Comparison of ENCODE assay signal across 15 cellular contexts in the genomic region with DNA sequence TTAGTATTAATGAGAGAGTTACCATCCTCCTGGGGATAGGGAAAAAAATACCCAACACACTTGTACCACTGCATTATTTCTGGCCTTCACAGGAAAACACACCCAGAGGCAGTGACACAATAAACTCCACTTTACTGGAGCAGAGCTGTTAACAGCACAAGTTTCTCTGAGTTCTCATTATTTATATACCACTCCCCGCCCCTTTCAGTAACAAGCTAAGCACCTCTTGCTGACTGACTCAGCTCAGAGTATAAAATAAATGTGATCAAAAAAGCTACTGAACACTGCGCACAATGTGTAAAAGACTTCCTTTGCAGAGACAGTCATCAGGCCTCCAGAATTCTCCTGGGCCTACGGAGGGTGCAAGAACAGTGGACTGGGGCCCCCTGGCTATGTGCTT. TPM values are rescaled to one million over a fixed set of nuclear protein-coding genes. Genes with fewer than 3 reads are reported as not detected.
A peak's percentile ranks its signal among the peaks of the same experiment; 100 is the strongest.
DNase-seq lines count a peak whose midpoint lies in the region; ATAC-seq and TF ChIP-seq lines count a peak whose summit lies in the region.
"Had no signal": no experiment of that assay in that cellular context is flagged by ENCODE, and none has a peak within 500 bp of the region (broad histone marks: within the 10 kb centered on the region; RNA-seq: fewer than 3 reads in every experiment).

No MANE protein-coding gene starts in this region.

- H3K27me3 ChIP-seq in mucosa of rectum (ENCODE audit: control insufficient read depth in 2 of 2, insufficient read depth in 2 of 2, low read length in 2 of 2) (no peaks in the 10 kb centered on the region), thoracic aorta (replicated peaks; ENCODE audit: insufficient read depth) (no peaks in the 10 kb centered on the region), foreskin keratinocyte (no peaks in the 10 kb centered on the region)
- H3K27me3 ChIP-seq: ovary had no signal

- H3K27ac Mint-ChIP-seq in activated T-cell treated with anti-CD3 and anti-CD28 coated beads, Interleukin-2, amount 50 U/mL, for 72 hours: peak overlapping the region; percentile 64
- peak overlapping the region; percentile 57 to 64 for H3K27ac Mint-ChIP-seq in effector memory CD8-positive, alpha-beta T cell
- H3K27ac Mint-ChIP-seq: activated T-helper 2 cell treated with anti-CD3 and anti-CD28 coated beads, Interferon-gamma antibody, Interleukin-2, Interleukin-4, amounts not matched to agents 10 μg/mL and 5 μg/mL and 100 μg/mL, durations not matched to agents 14 hours and 24 hours and 36 hours; dendritic cell treated with granulocyte-macrophage colony-stimulating factor and Interleukin-4, amounts not matched to agents 40 ng/mL and 50 ng/mL, for 4 days had no signal

- no peaks in the 10 kb centered on the region for H3K27me3 Mint-ChIP-seq in activated T-cell treated with anti-CD3 and anti-CD28 coated beads, Interleukin-2, amount 50 U/mL, for 72 hours (ENCODE audit: low read depth)
- no peaks in the 10 kb centered on the region for H3K27me3 Mint-ChIP-seq in effector memory CD8-positive, alpha-beta T cell
- H3K27me3 Mint-ChIP-seq: dendritic cell treated with granulocyte-macrophage colony-stimulating factor and Interleukin-4, amounts not matched to agents 40 ng/mL and 50 ng/mL, for 4 days had no signal

- TF ChIP-seq CTCF in thoracic aorta (IDR thresholded peaks at IDR 0.05): no peak
- TF ChIP-seq CTCF in foreskin keratinocyte (conservative IDR thresholded peaks at IDR 0.05): no peak

- no peaks in the 10 kb centered on the region for H3K9me3 Mint-ChIP-seq in activated T-cell treated with anti-CD3 and anti-CD28 coated beads, Interleukin-2, amount 50 U/mL, for 72 hours
- no peaks in the 10 kb centered on the region for H3K9me3 Mint-ChIP-seq in effector memory CD8-positive, alpha-beta T cell
- H3K9me3 Mint-ChIP-seq: activated T-helper 2 cell treated with anti-CD3 and anti-CD28 coated beads, Interferon-gamma antibody, Interleukin-2, Interleukin-4, amounts not matched to agents 10 μg/mL and 5 μg/mL and 100 μg/mL, durations not matched to agents 14 hours and 24 hours and 36 hours; CD14-positive monocyte; dendritic cell treated with granulocyte-macrophage colony-stimulating factor and Interleukin-4, amounts not matched to agents 40 ng/mL and 50 ng/mL, for 4 days had no signal

- H3K4me3 ChIP-seq in mucosa of rectum (ENCODE audit: low read length in 2 of 2) (peak overlapping the region in 1 of 2 donors; percentile 11), thoracic aorta (peak overlapping the region; percentile 25)
- H3K4me3 ChIP-seq: ovary, smooth muscle cell had no signal

- H3K27ac ChIP-seq in mucosa of rectum (ENCODE audit: low read depth in 2 of 2, low read length in 2 of 2) (peak overlapping the region; percentile 56 to 84), thoracic aorta (no peak overlapping the region), foreskin keratinocyte (no peak overlapping the region)
- H3K27ac ChIP-seq: ovary had no signal

- peak overlapping the region in 1 of 2 donors; percentile 19 for H3K4me3 Mint-ChIP-seq in activated T-cell treated with anti-CD3 and anti-CD28 coated beads, Interleukin-2, amount 50 U/mL, for 72 hours
- peak overlapping the region in 1 of 2 donors; percentile 21 for H3K4me3 Mint-ChIP-seq in effector memory CD8-positive, alpha-beta T cell
- H3K4me3 Mint-ChIP-seq: CD14-positive monocyte; dendritic cell treated with granulocyte-macrophage colony-stimulating factor and Interleukin-4, amounts not matched to agents 40 ng/mL and 50 ng/mL, for 4 days had no signal

- H3K36me3 ChIP-seq in mucosa of rectum (ENCODE audit: control insufficient read depth in 2 of 2, insufficient read depth in 2 of 2, low read length in 2 of 2) (peaks cover 0 to 5% of the 10 kb centered on the region in 2 donors), thoracic aorta (no peaks in the 10 kb centered on the region)
- H3K36me3 ChIP-seq: ovary had no signal

- no peak for DNase-seq in activated T-cell treated with anti-CD3 and anti-CD28 coated beads, Interleukin-2, amount 50 U/mL, for 72 hours
- DNase-seq in activated T-cell treated with anti-CD3 and anti-CD28 coated beads for 4 hours (no peak), thoracic aorta (ENCODE audit: low spot score) (no peak), foreskin keratinocyte (no peak), NCI-H146 (lab: John Stamatoyannopoulos, UW) (no peak)
- no peak for DNase-seq in effector memory CD8-positive, alpha-beta T cell
- DNase-seq: activated CD4-positive, alpha-beta T cell treated with anti-CD3 and anti-CD28 coated beads, Interleukin-2, amount 50 U/mL, for 48 hours; MM.1S had no signal

- H3K9me3 ChIP-seq in mucosa of rectum (ENCODE audit: control insufficient read depth in 2 of 2, low read length in 2 of 2) (no peaks in the 10 kb centered on the region), thoracic aorta (no peaks in the 10 kb centered on the region)
- H3K9me3 ChIP-seq: ovary had no signal

- H3K4me1 Mint-ChIP-seq in activated T-cell treated with anti-CD3 and anti-CD28 coated beads, Interleukin-2, amount 50 U/mL, for 72 hours (ENCODE audit: low read depth): peaks cover 70% of the 10 kb centered on the region
- peaks cover 55 to 75% of the 10 kb centered on the region in 2 donors for H3K4me1 Mint-ChIP-seq in effector memory CD8-positive, alpha-beta T cell (ENCODE audit: low read depth in 2 of 2)

- peak in 1 of 2 donors; percentile 25 for ATAC-seq in activated T-cell treated with anti-CD3 and anti-CD28 coated beads, Interleukin-2, amount 50 U/mL, for 72 hours (replicated peaks in 1 of 2)
- ATAC-seq in effector memory CD8-positive, alpha-beta T cell (replicated peaks): no peak
- no peak for ATAC-seq in thoracic aorta (ENCODE audit: insufficient number of reproducible peaks, low FRiP score, low read depth)
- no peak for ATAC-seq in GM19467 (IDR thresholded peaks at IDR 0.05; ENCODE audit: unreplicated experiment)
- ATAC-seq in foreskin keratinocyte: no peak

- H3K9ac ChIP-seq in mucosa of rectum (ENCODE audit: low read depth in 1 of 2, low read length in 2 of 2): peak overlapping the region in 1 of 2 donors; percentile 50

- H3K4me1 ChIP-seq in mucosa of rectum (ENCODE audit: control insufficient read depth in 2 of 2, insufficient read depth in 2 of 2, low read length in 2 of 2): peaks cover 16 to 44% of the 10 kb centered on the region in 2 donors
- peaks cover 63 to 79% of the 10 kb centered on the region in 2 donors for H3K4me1 ChIP-seq in thoracic aorta (ENCODE audit: control insufficient read depth in 1 of 2, low read depth in 2 of 2)
- no peaks in the 10 kb centered on the region for H3K4me1 ChIP-seq in foreskin keratinocyte

- no peaks in the 10 kb centered on the region for H3K36me3 Mint-ChIP-seq in activated T-cell treated with anti-CD3 and anti-CD28 coated beads, Interleukin-2, amount 50 U/mL, for 72 hours (ENCODE audit: insufficient read depth in 2 of 2)
- peaks cover 20% of the 10 kb centered on the region for H3K36me3 Mint-ChIP-seq in effector memory CD8-positive, alpha-beta T cell (ENCODE audit: insufficient read depth)

RNA-seq across cellular contexts. Expression of a gene that starts 21.6 kb away (rescaled TPM):
- total RNA-seq in activated T-cell treated with anti-CD3 and anti-CD28 coated beads, Interleukin-2, amount 50 U/mL, for 72 hours: 10 to 100 TPM; 27.5 to 35.4 TPM
- 100 to 1,000 TPM; 165 to 187 TPM for total RNA-seq in thoracic aorta
- total RNA-seq in foreskin keratinocyte: 4.5 and 5.7 TPM in 2 replicates
- 2.0 TPM in 2 replicates for polyA plus RNA-seq in foreskin keratinocyte

Comparison
In these comparisons a context has a peak if more than half of its experiments do, and no peak if none do; other contexts are left out.
1. H3K27ac ChIP-seq: peak in mucosa of rectum (2 of 2); none in thoracic aorta (0 of 2) and foreskin keratinocyte (single experiment).
2. RNA of a gene that starts 21.6 kb away (total RNA-seq): 165 to 187 TPM in thoracic aorta; 27.5 to 35.4 TPM in activated T-cell treated with anti-CD3 and anti-CD28 coated beads, Interleukin-2, amount 50 U/mL, for 72 hours and 4.5 to 5.7 TPM in foreskin keratinocyte; every median in the first group is over 4 times any median in the second.